In genomic region chr1:67721112-67721511, GRCh38 we compare ENCODE assay signal across 24 cellular contexts.
"Had no signal": no experiment of that assay in that cellular context is flagged by ENCODE, and none has a peak within 500 bp of the region (broad histone marks: within the 10 kb centered on the region; RNA-seq: fewer than 3 reads in every experiment).

No MANE protein-coding gene starts in this region.

- H3K27me3 Mint-ChIP-seq: memory B cell; stimulated activated memory B cell treated with anti-CD40 and anti-IgM and Interleukin-4, amounts not matched to agents 10 μg/mL and 1 μg/mL and 100 μg/mL, for 72 hours; stimulated activated naive CD8-positive, alpha-beta T cell treated with anti-CD3 and anti-CD28 coated beads, Interleukin-15, amount 100 ng/mL, for 72 hours; type B pancreatic cell had no signal

- H3K4me1 Mint-ChIP-seq: immature natural killer cell; memory B cell; stimulated activated memory B cell treated with anti-CD40 and anti-IgM and Interleukin-4, amounts not matched to agents 10 μg/mL and 1 μg/mL and 100 μg/mL, for 72 hours; stimulated activated naive CD8-positive, alpha-beta T cell treated with anti-CD3 and anti-CD28 coated beads, Interleukin-15, amount 100 ng/mL, for 72 hours had no signal

- H3K27ac ChIP-seq: colonic mucosa, gastrocnemius medialis, lower lobe of right lung, neutrophil, psoas muscle, spleen had no signal

- H3K9me3 ChIP-seq: colonic mucosa, gastrocnemius medialis, left ventricle myocardium inferior, lower lobe of right lung, neutrophil, psoas muscle, spleen had no signal

- H3K4me3 Mint-ChIP-seq: immature natural killer cell; memory B cell; naive thymus-derived CD4-positive, alpha-beta T cell; nephron progenitor cell; stimulated activated memory B cell treated with anti-CD40 and anti-IgM and Interleukin-4, amounts not matched to agents 10 μg/mL and 1 μg/mL and 100 μg/mL, for 72 hours; stimulated activated naive CD8-positive, alpha-beta T cell treated with anti-CD3 and anti-CD28 coated beads, Interleukin-15, amount 100 ng/mL, for 72 hours; type B pancreatic cell had no signal

- H3K4me3 ChIP-seq: colonic mucosa, gastrocnemius medialis, left ventricle myocardium inferior, lower lobe of right lung, psoas muscle, spleen had no signal

- H3K27ac Mint-ChIP-seq: immature natural killer cell; memory B cell; naive thymus-derived CD4-positive, alpha-beta T cell; nephron progenitor cell; stimulated activated memory B cell treated with anti-CD40 and anti-IgM and Interleukin-4, amounts not matched to agents 10 μg/mL and 1 μg/mL and 100 μg/mL, for 72 hours; stimulated activated naive CD8-positive, alpha-beta T cell treated with anti-CD3 and anti-CD28 coated beads, Interleukin-15, amount 100 ng/mL, for 72 hours; type B pancreatic cell had no signal

- DNase-seq: cerebellar nuclear complex; colonic mucosa; dermis blood vessel endothelial cell; gastrocnemius medialis; glutamatergic neuron; immature natural killer cell; left ventricle myocardium inferior; lower lobe of right lung; naive thymus-derived CD4-positive, alpha-beta T cell; nephron progenitor cell; psoas muscle; retina; spleen; stimulated activated CD4-positive, alpha-beta T cell treated with anti-CD3 and anti-CD28 coated beads, Interleukin-15, amount 100 ng/mL, for 24 hours; stimulated activated CD4-positive, alpha-beta T cell treated with anti-CD3 and anti-CD28 coated beads, Interleukin-1b, Interleukin-23, amount 100 ng/mL, for 48 hours; stimulated activated CD4-positive, alpha-beta T cell treated with anti-CD3 and anti-CD28 coated beads, Interleukin-4, amount 100 ng/mL, for 24 hours; stimulated activated naive CD8-positive, alpha-beta T cell treated with anti-CD3 and anti-CD28 coated beads, Interleukin-15, amount 100 ng/mL, for 72 hours; substantia nigra had no signal

- H3K27me3 ChIP-seq: colonic mucosa, gastrocnemius medialis, neutrophil, spleen had no signal

- H3K36me3 ChIP-seq: colonic mucosa, gastrocnemius medialis, left ventricle myocardium inferior, lower lobe of right lung, neutrophil, spleen had no signal

- ATAC-seq: esophagus mucosa; gastrocnemius medialis; lower lobe of right lung; naive thymus-derived CD4-positive, alpha-beta T cell; psoas muscle; sciatic nerve; stimulated activated memory B cell treated with anti-CD40 and anti-IgM and Interleukin-4, amounts not matched to agents 10 μg/mL and 1 μg/mL and 100 μg/mL, for 72 hours; stimulated activated naive CD8-positive, alpha-beta T cell treated with anti-CD3 and anti-CD28 coated beads, Interleukin-15, amount 100 ng/mL, for 72 hours had no signal

- H3K36me3 Mint-ChIP-seq: immature natural killer cell; memory B cell; naive thymus-derived CD4-positive, alpha-beta T cell; stimulated activated memory B cell treated with anti-CD40 and anti-IgM and Interleukin-4, amounts not matched to agents 10 μg/mL and 1 μg/mL and 100 μg/mL, for 72 hours; type B pancreatic cell had no signal

- H3K4me1 ChIP-seq: colonic mucosa had no signal

- H3K9me3 Mint-ChIP-seq: immature natural killer cell; memory B cell; naive thymus-derived CD4-positive, alpha-beta T cell; nephron progenitor cell; stimulated activated memory B cell treated with anti-CD40 and anti-IgM and Interleukin-4, amounts not matched to agents 10 μg/mL and 1 μg/mL and 100 μg/mL, for 72 hours; stimulated activated naive CD8-positive, alpha-beta T cell treated with anti-CD3 and anti-CD28 coated beads, Interleukin-15, amount 100 ng/mL, for 72 hours; type B pancreatic cell had no signal
